In genomic region chr11:86314636-86315035, GRCh38 we compare ENCODE assay signal across 17 cellular contexts. TPM values are rescaled to one million over a fixed set of nuclear protein-coding genes. Genes with fewer than 3 reads are reported as not detected.
A peak's percentile ranks its signal among the peaks of the same experiment; 100 is the strongest.
DNase-seq lines count a peak whose midpoint lies in the region; ATAC-seq and TF ChIP-seq lines count a peak whose summit lies in the region.
"Had no signal": no experiment of that assay in that cellular context is flagged by ENCODE, and none has a peak within 500 bp of the region (broad histone marks: within the 10 kb centered on the region; RNA-seq: fewer than 3 reads in every experiment).

No MANE protein-coding gene starts in this region.

- H3K4me1 Mint-ChIP-seq in central memory CD8-positive, alpha-beta T cell: peaks cover 32% of the 10 kb centered on the region

- H3K9ac ChIP-seq in trophoblast cell (ENCODE audit: low read length) (no peak overlapping the region), mesenchymal stem cell (ENCODE audit: low read length) (no peak overlapping the region)
- H3K9ac ChIP-seq: BLaER1 had no signal

- H2BK120ac ChIP-seq in trophoblast cell (ENCODE audit: insufficient read depth, low read length, poor library complexity) (no peak overlapping the region), mesenchymal stem cell (ENCODE audit: low read depth, low read length) (no peak overlapping the region)

- no peak overlapping the region for H4K8ac ChIP-seq in trophoblast cell (ENCODE audit: low read depth, low read length)
- H4K8ac ChIP-seq in mesenchymal stem cell (ENCODE audit: low read length): no peak overlapping the region

- H3K14ac ChIP-seq in trophoblast cell (ENCODE audit: low read length) (no peak overlapping the region), mesenchymal stem cell (ENCODE audit: low read length in 2 of 2) (no peak overlapping the region)

- H3K4ac ChIP-seq in trophoblast cell (ENCODE audit: low read depth, low read length): no peak overlapping the region
- H3K4ac ChIP-seq in mesenchymal stem cell (ENCODE audit: low read depth in 1 of 2, low read length in 2 of 2): no peak overlapping the region

- H3K36me3 Mint-ChIP-seq in activated naive CD4-positive, alpha-beta T cell treated with anti-CD3 and anti-CD28 coated beads, Interleukin-2, amount 50 U/mL, for 72 hours: peaks cover 16 to 29% of the 10 kb centered on the region in 2 donors
- peaks cover 25% of the 10 kb centered on the region for H3K36me3 Mint-ChIP-seq in central memory CD8-positive, alpha-beta T cell (ENCODE audit: insufficient read depth)

- H3K18ac ChIP-seq in trophoblast cell (ENCODE audit: low read length) (no peak overlapping the region), mesenchymal stem cell (ENCODE audit: low read depth in 1 of 2, low read length in 2 of 2) (no peak overlapping the region)

- no peaks in the 10 kb centered on the region for H3K27me3 Mint-ChIP-seq in central memory CD8-positive, alpha-beta T cell
- H3K27me3 Mint-ChIP-seq: CD4-positive, alpha-beta memory T cell; IgD-negative memory B cell had no signal

- H2AFZ ChIP-seq in trophoblast cell (ENCODE audit: insufficient read depth, low read length, poor library complexity): no peak overlapping the region
- H2AFZ ChIP-seq in mesenchymal stem cell (ENCODE audit: low read depth, low read length): no peak overlapping the region

- no peak for DNase-seq in activated naive CD4-positive, alpha-beta T cell treated with anti-CD3 and anti-CD28 coated beads, Interleukin-2, amount 50 U/mL, for 72 hours (ENCODE audit: low spot score in 2 of 2)
- DNase-seq in activated naive CD4-positive, alpha-beta T cell (lab: John Stamatoyannopoulos, UW): no peak
- DNase-seq in LNCaP clone FGC (ENCODE audit: low read depth): peak; percentile 46
- DNase-seq in central memory CD8-positive, alpha-beta T cell (ENCODE audit: low spot score in 2 of 2): no peak
- peak; percentile 29 to 52 for DNase-seq in trophoblast cell
- no peak for DNase-seq in mesenchymal stem cell
- DNase-seq: AML-193; CD4-positive, alpha-beta memory T cell; DMS153; DMS79; GDM1; H9 had no signal

- H2BK5ac ChIP-seq in trophoblast cell (ENCODE audit: low read depth, low read length, poor library complexity): no peak overlapping the region
- H2BK5ac ChIP-seq in mesenchymal stem cell (ENCODE audit: low read depth, low read length, poor library complexity, severe bottlenecking): no peak overlapping the region

- peak overlapping the region; percentile 68 to 69 for H3K27ac Mint-ChIP-seq in activated naive CD4-positive, alpha-beta T cell treated with anti-CD3 and anti-CD28 coated beads, Interleukin-2, amount 50 U/mL, for 72 hours
- H3K27ac Mint-ChIP-seq in central memory CD8-positive, alpha-beta T cell (ENCODE audit: low read depth): peak overlapping the region; percentile 62
- H3K27ac Mint-ChIP-seq: CD4-positive, alpha-beta memory T cell; IgD-negative memory B cell had no signal

- no peak overlapping the region for H2BK15ac ChIP-seq in mesenchymal stem cell (ENCODE audit: low read depth, poor library complexity, severe bottlenecking)

- no peaks in the 10 kb centered on the region for H3K4me1 ChIP-seq in trophoblast cell (ENCODE audit: control insufficient read depth in 1 of 2, insufficient read depth in 2 of 2, low read length in 2 of 2)
- no peaks in the 10 kb centered on the region for H3K4me1 ChIP-seq in mesenchymal stem cell (ENCODE audit: control insufficient read depth, insufficient read depth, low read depth, low read length)
- H3K4me1 ChIP-seq: BLaER1 had no signal

- H4K91ac ChIP-seq in trophoblast cell (ENCODE audit: low read depth, low read length): no peak overlapping the region
- H4K91ac ChIP-seq in mesenchymal stem cell (ENCODE audit: low read length): no peak overlapping the region

- ATAC-seq in activated naive CD4-positive, alpha-beta T cell treated with anti-CD3 and anti-CD28 coated beads, Interleukin-2, amount 50 U/mL, for 72 hours: no peak
- no peak for ATAC-seq in central memory CD8-positive, alpha-beta T cell (replicated peaks; ENCODE audit: extremely low read depth, poor library complexity, severe bottlenecking)
- no peak for ATAC-seq in HG02678 (IDR thresholded peaks at IDR 0.05; ENCODE audit: unreplicated experiment)
- ATAC-seq: HepG2 had no signal

- H3K79me1 ChIP-seq in trophoblast cell (ENCODE audit: low read length) (no peaks in the 10 kb centered on the region), mesenchymal stem cell (replicated peaks; ENCODE audit: low read length, poor library complexity, severe bottlenecking) (peaks cover 12% of the 10 kb centered on the region)

- H3K4me3 Mint-ChIP-seq in central memory CD8-positive, alpha-beta T cell: no peak overlapping the region
- H3K4me3 Mint-ChIP-seq: CD14-positive monocyte; CD4-positive, alpha-beta memory T cell; H9; IgD-negative memory B cell had no signal

- no CpG with 5 or more reads among the region's 2 CpGs for WGBS in trophoblast cell (ENCODE audit: extremely low coverage, insufficient coverage, insufficient read length)
- 97% methylated on average over 2 of the region's 2 CpGs for WGBS in mesenchymal stem cell

- no peak overlapping the region for H3K4me3 ChIP-seq in LNCaP clone FGC (ENCODE audit: low read depth, low read length)
- no peak overlapping the region for H3K4me3 ChIP-seq in trophoblast cell (ENCODE audit: low read depth, low read length)
- H3K4me3 ChIP-seq in mesenchymal stem cell (ENCODE audit: insufficient read depth in 1 of 2, low read depth in 1 of 2, low read length in 2 of 2): no peak overlapping the region
- H3K4me3 ChIP-seq: BLaER1 had no signal

- H3K27me3 ChIP-seq in trophoblast cell (ENCODE audit: insufficient read depth, low read length) (no peaks in the 10 kb centered on the region), mesenchymal stem cell (ENCODE audit: control insufficient read depth in 1 of 2, insufficient read depth in 1 of 2, low read length in 2 of 2) (no peaks in the 10 kb centered on the region)
- H3K27me3 ChIP-seq: BLaER1 had no signal

- H3K36me3 ChIP-seq in trophoblast cell (ENCODE audit: control insufficient read depth in 1 of 2, insufficient read depth in 2 of 2, low read length in 2 of 2) (peaks cover 5 to 8% of the 10 kb centered on the region in 2 experiments), mesenchymal stem cell (ENCODE audit: control insufficient read depth in 1 of 2, insufficient read depth in 2 of 2, low read depth in 1 of 2, low read length in 2 of 2) (peaks cover 9 to 40% of the 10 kb centered on the region in 2 experiments)

- H2AK5ac ChIP-seq in trophoblast cell (ENCODE audit: low read length) (no peak overlapping the region), mesenchymal stem cell (ENCODE audit: low read length, severe bottlenecking) (no peak overlapping the region)

- H4K12ac ChIP-seq in trophoblast cell (ENCODE audit: low read depth, low read length): no peak overlapping the region

- H3K9me3 ChIP-seq in trophoblast cell (ENCODE audit: insufficient read depth, low read depth, low read length): no peaks in the 10 kb centered on the region
- no peaks in the 10 kb centered on the region for H3K9me3 ChIP-seq in mesenchymal stem cell (ENCODE audit: control insufficient read depth, low read length)

- H3K79me2 ChIP-seq in trophoblast cell (ENCODE audit: control insufficient read depth, insufficient read depth, low read length, poor library complexity): no peaks in the 10 kb centered on the region

- no peak overlapping the region for H3K23ac ChIP-seq in trophoblast cell (ENCODE audit: low read length)
- no peak overlapping the region for H3K23ac ChIP-seq in mesenchymal stem cell (ENCODE audit: low read length in 2 of 2)

- no peak overlapping the region for H3K27ac ChIP-seq in trophoblast cell (ENCODE audit: low read depth, low read length)
- H3K27ac ChIP-seq in mesenchymal stem cell (ENCODE audit: low read length, poor library complexity, severe bottlenecking): no peak overlapping the region
- H3K27ac ChIP-seq: BLaER1 had no signal

- H2BK12ac ChIP-seq in trophoblast cell (ENCODE audit: low read length) (no peak overlapping the region), mesenchymal stem cell (ENCODE audit: low read length in 2 of 2) (no peak overlapping the region)

- no peak for TF ChIP-seq CTCF in LNCaP clone FGC (IDR thresholded peaks at IDR 0.05; ENCODE audit: control insufficient read depth, extremely low read depth, insufficient read depth)

- H3K4me2 ChIP-seq in trophoblast cell (ENCODE audit: low read length) (no peak overlapping the region), mesenchymal stem cell (ENCODE audit: low read length, poor library complexity, severe bottlenecking) (no peak overlapping the region)
- H3K4me2 ChIP-seq: BLaER1 had no signal

- no peaks in the 10 kb centered on the region for H3K9me3 Mint-ChIP-seq in activated naive CD4-positive, alpha-beta T cell treated with anti-CD3 and anti-CD28 coated beads, Interleukin-2, amount 50 U/mL, for 72 hours
- H3K9me3 Mint-ChIP-seq in central memory CD8-positive, alpha-beta T cell: no peaks in the 10 kb centered on the region
- H3K9me3 Mint-ChIP-seq: CD4-positive, alpha-beta memory T cell; H9; IgD-negative memory B cell had no signal

RNA-seq across cellular contexts. Expression of gene HIKESHI, which starts 12.6 kb away (rescaled TPM):
- total RNA-seq in activated naive CD4-positive, alpha-beta T cell treated with anti-CD3 and anti-CD28 coated beads, Interleukin-2, amount 50 U/mL, for 72 hours: 10 to 100 TPM; 41.5 to 47.8 TPM
- polyA plus RNA-seq in trophoblast cell (2013): 77.6 and 79.3 TPM in 2 replicates
- 79.9 TPM for polyA plus RNA-seq in mesenchymal stem cell (2013, experiment 1 of 2)
- 90.6 TPM for polyA plus RNA-seq in mesenchymal stem cell (2013, experiment 2 of 2)

Comparison
In these comparisons a context has a peak if more than half of its experiments do, and no peak if none do; other contexts are left out.
1. DNase-seq: peak in LNCaP clone FGC (single experiment) and trophoblast cell (2 of 2); none in activated naive CD4-positive, alpha-beta T cell treated with anti-CD3 and anti-CD28 coated beads, Interleukin-2, amount 50 U/mL, for 72 hours (0 of 2), activated naive CD4-positive, alpha-beta T cell (0 of 4), central memory CD8-positive, alpha-beta T cell (0 of 2) and mesenchymal stem cell (single experiment).